In genomic region chr2:42047488-42048317, GRCh38 we compare ENCODE assay signal across 8 cellular contexts. TPM values are rescaled to one million over a fixed set of nuclear protein-coding genes. Genes with fewer than 3 reads are reported as not detected.
A peak's percentile ranks its signal among the peaks of the same experiment; 100 is the strongest.
DNase-seq lines count a peak whose midpoint lies in the region; ATAC-seq and TF ChIP-seq lines count a peak whose summit lies in the region.

Gene PKDCC, plus strand, starts transcription at chr2:42048021. Its CDS starts 179 bp downstream, at chr2:42048200.

- ATAC-seq in heart right ventricle (peak; percentile 76 to 93 (median 86)), GM18873 (IDR thresholded peaks at IDR 0.05; ENCODE audit: low FRiP score, unreplicated experiment) (no peak)

- peak within 1 kb of the TSS; percentile 39 for H3K4me3 ChIP-seq in HFF-Myc (replicated peaks; ENCODE audit: low read depth, low read length)
- peak within 1 kb of the TSS; percentile 68 to 100 (median 88) for H3K4me3 ChIP-seq in heart right ventricle
- peak within 1 kb of the TSS; percentile 78 for H3K4me3 ChIP-seq in osteoblast (ENCODE audit: insufficient read depth, low read length)

- H3K9me3 ChIP-seq in heart right ventricle (no peaks in the 10 kb centered on the region), osteoblast (ENCODE audit: low read depth, low read length) (no peaks in the 10 kb centered on the region)

- intact Hi-C loops in heart right ventricle (cut with DNase I): loop anchor here in 4 of 10 donors (5.0 to 10.0 kb wide), 5 partner anchors 83 to 115 kb away; no protein-coding TSS in a partner anchor

- peak; percentile 86 for DNase-seq in NCI-H82 (lab: John Stamatoyannopoulos, UW)
- no peak for DNase-seq in NCI-H82 treated with DMSO at 0.1 percent for 48 hours (lab: John Stamatoyannopoulos, UW; ENCODE audit: unreplicated experiment)
- DNase-seq in HFF-Myc (ENCODE audit: extremely low read depth, low read depth): no peak
- DNase-seq in NCI-H510A (lab: John Stamatoyannopoulos, UW): peak; percentile 52
- DNase-seq in amygdala (lab: John Stamatoyannopoulos, UW): peak in 50 of 56 donors; percentile 11 to 81 (median 61)
- peak; percentile 83 to 91 for DNase-seq in heart right ventricle
- peak; percentile 100 for DNase-seq in osteoblast (ENCODE audit: insufficient read length, low spot score, missing footprints)

- TF ChIP-seq CTCF in HFF-Myc (IDR thresholded peaks at IDR 0.05; ENCODE audit: low read depth, low read length, missing control alignments) (no peak), heart right ventricle (IDR thresholded peaks at IDR 0.05) (no peak), osteoblast (IDR thresholded peaks at IDR 0.05; ENCODE audit: extremely low read depth, low read depth, low read length) (no peak)

- 1% methylated on average over 38 to 96 of the region's 111 CpGs for WGBS in heart right ventricle, 2 donors

- H3K79me2 ChIP-seq in osteoblast (ENCODE audit: insufficient read depth, low read length): peaks cover 6% of the 10 kb centered on the region

- peaks cover 0 to 36% (median 0%) of the 10 kb centered on the region in 7 donors for H3K27me3 ChIP-seq in heart right ventricle
- peaks cover 11% of the 10 kb centered on the region for H3K27me3 ChIP-seq in osteoblast (ENCODE audit: insufficient read depth, low read length)

- H3K27ac ChIP-seq in heart right ventricle (peak within 1 kb of the TSS; percentile 80 to 97 (median 92)), osteoblast (ENCODE audit: low read depth, low read length) (peak within 1 kb of the TSS; percentile 28)

- peaks cover 18 to 67% (median 23%) of the 10 kb centered on the region in 9 donors for H3K4me1 ChIP-seq in heart right ventricle
- peaks cover 17% of the 10 kb centered on the region for H3K4me1 ChIP-seq in osteoblast (ENCODE audit: insufficient read depth, low read length)

- H3K36me3 ChIP-seq in heart right ventricle: peaks cover 0 to under 1% (median 0%) of the 10 kb centered on the region in 9 donors
- no peaks in the 10 kb centered on the region for H3K36me3 ChIP-seq in osteoblast (ENCODE audit: insufficient read depth, low read length)

- peak within 1 kb of the TSS; percentile 68 for H2AFZ ChIP-seq in osteoblast (ENCODE audit: low read length)

- H4K20me1 ChIP-seq in osteoblast (ENCODE audit: insufficient read depth, low read length): peaks cover 8% of the 10 kb centered on the region

- H3K4me2 ChIP-seq in osteoblast (ENCODE audit: insufficient read depth, low read length): peak within 1 kb of the TSS; percentile 89

RNA-seq across cellular contexts. Expression of gene PKDCC, which starts in this region (rescaled TPM):
- total RNA-seq in heart right ventricle: 100 to 1,000 TPM in 2 of 10 donors, 10 to 100 TPM in 8; 25.1 to 263 (median 41.5) TPM
- polyA plus RNA-seq in heart right ventricle: 100 to 1,000 TPM in 1 of 2 donors, 10 to 100 TPM in 1; 91.4 to 121 TPM
- 1.2 and 4.0 TPM in 2 replicates for total RNA-seq in osteoblast

Comparison
In these comparisons a context has a peak if more than half of its experiments do, and no peak if none do; other contexts are left out.
1. DNase-seq: peak in NCI-H82 (single experiment), NCI-H510A (single experiment), amygdala (50 of 56), heart right ventricle (2 of 2) and osteoblast (single experiment); none in NCI-H82 treated with DMSO at 0.1 percent for 48 hours (single experiment) and HFF-Myc (single experiment).
2. Peak in every context shown above with its lines, with median percentiles within 50 percentile points of each other: H3K4me3 ChIP-seq.